In the genomic region with DNA sequence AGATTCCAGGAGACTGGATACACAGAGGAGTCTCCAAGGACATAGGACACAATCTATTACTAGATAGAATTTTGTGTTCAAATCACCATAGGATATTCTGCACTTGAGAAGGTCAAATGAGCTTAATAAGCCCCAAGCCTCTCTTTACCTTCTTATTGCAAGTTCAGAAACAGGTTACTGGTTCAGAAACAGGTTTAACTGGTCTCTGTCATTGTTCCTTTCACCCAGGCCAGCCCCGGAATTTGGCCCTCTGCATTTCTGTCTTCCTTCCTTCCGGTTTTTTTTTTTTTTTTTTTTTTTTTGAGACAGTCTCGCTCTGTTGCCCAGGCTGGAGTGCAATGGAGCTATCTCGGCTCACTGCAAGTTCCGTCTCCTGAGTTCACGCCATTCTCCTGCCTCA, we compare ENCODE assay signal across 2 cellular contexts.
TF ChIP-seq lines count a peak whose summit lies in the region.

No MANE protein-coding gene starts in this region.

TF ChIP-seq in GM23338, 12 proteins besides CTCF, POLR2A, EP300 and RAD21 (continues in another document):
- no peak for TF ChIP-seq ZNF114 (CRISPR knock-in tag; IDR thresholded peaks at IDR 0.05)
- no peak for TF ChIP-seq STAT1 (IDR thresholded peaks at IDR 0.05; ENCODE audit: unreplicated experiment)
- no peak for TF ChIP-seq NANOG (IDR thresholded peaks at IDR 0.05; ENCODE audit: borderline replicate concordance)
- TF ChIP-seq ZNF331 (CRISPR knock-in tag; IDR thresholded peaks at IDR 0.05; ENCODE audit: low read depth) = no peak
- TF ChIP-seq, protein P1, sequence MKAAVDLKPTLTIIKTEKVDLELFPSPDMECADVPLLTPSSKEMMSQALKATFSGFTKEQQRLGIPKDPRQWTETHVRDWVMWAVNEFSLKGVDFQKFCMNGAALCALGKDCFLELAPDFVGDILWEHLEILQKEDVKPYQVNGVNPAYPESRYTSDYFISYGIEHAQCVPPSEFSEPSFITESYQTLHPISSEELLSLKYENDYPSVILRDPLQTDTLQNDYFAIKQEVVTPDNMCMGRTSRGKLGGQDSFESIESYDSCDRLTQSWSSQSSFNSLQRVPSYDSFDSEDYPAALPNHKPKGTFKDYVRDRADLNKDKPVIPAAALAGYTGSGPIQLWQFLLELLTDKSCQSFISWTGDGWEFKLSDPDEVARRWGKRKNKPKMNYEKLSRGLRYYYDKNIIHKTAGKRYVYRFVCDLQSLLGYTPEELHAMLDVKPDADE (IDR thresholded peaks at IDR 0.05) = no peak
- TF ChIP-seq POLR2AphosphoS5 (IDR thresholded peaks at IDR 0.05; ENCODE audit: low read depth) = no peak
- TF ChIP-seq, protein P2, sequence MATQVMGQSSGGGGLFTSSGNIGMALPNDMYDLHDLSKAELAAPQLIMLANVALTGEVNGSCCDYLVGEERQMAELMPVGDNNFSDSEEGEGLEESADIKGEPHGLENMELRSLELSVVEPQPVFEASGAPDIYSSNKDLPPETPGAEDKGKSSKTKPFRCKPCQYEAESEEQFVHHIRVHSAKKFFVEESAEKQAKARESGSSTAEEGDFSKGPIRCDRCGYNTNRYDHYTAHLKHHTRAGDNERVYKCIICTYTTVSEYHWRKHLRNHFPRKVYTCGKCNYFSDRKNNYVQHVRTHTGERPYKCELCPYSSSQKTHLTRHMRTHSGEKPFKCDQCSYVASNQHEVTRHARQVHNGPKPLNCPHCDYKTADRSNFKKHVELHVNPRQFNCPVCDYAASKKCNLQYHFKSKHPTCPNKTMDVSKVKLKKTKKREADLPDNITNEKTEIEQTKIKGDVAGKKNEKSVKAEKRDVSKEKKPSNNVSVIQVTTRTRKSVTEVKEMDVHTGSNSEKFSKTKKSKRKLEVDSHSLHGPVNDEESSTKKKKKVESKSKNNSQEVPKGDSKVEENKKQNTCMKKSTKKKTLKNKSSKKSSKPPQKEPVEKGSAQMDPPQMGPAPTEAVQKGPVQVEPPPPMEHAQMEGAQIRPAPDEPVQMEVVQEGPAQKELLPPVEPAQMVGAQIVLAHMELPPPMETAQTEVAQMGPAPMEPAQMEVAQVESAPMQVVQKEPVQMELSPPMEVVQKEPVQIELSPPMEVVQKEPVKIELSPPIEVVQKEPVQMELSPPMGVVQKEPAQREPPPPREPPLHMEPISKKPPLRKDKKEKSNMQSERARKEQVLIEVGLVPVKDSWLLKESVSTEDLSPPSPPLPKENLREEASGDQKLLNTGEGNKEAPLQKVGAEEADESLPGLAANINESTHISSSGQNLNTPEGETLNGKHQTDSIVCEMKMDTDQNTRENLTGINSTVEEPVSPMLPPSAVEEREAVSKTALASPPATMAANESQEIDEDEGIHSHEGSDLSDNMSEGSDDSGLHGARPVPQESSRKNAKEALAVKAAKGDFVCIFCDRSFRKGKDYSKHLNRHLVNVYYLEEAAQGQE (IDR thresholded peaks at IDR 0.05; ENCODE audit: unreplicated experiment) = no peak
- TF ChIP-seq JUNB (IDR thresholded peaks at IDR 0.05; ENCODE audit: unreplicated experiment) = no peak
- no peak for TF ChIP-seq EZH2phosphoT487 (IDR thresholded peaks at IDR 0.05; ENCODE audit: unreplicated experiment)
- no peak for TF ChIP-seq CREB1 (CRISPR knock-in tag; IDR thresholded peaks at IDR 0.05; ENCODE audit: low read depth)
- no peak for TF ChIP-seq EZH2 (IDR thresholded peaks at IDR 0.05; ENCODE audit: low read depth, unreplicated experiment)

TF ChIP-seq in H1, 55 proteins besides CTCF, POLR2A, EP300 and RAD21:
- TF ChIP-seq, protein P3, sequence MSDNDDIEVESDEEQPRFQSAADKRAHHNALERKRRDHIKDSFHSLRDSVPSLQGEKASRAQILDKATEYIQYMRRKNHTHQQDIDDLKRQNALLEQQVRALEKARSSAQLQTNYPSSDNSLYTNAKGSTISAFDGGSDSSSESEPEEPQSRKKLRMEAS (IDR thresholded peaks at IDR 0.05) = no peak
- TF ChIP-seq RXRA (IDR thresholded peaks at IDR 0.05; ENCODE audit: insufficient read depth, low read depth, low read length) = no peak
- TF ChIP-seq NANOG (IDR thresholded peaks at IDR 0.05; ENCODE audit: insufficient read depth, low read depth, low read length, poor library complexity, severe bottlenecking) = no peak
- TF ChIP-seq BACH1 (IDR thresholded peaks at IDR 0.05; ENCODE audit: low read length) = no peak
- no peak for TF ChIP-seq KDM5A (IDR thresholded peaks at IDR 0.05; ENCODE audit: low read length)
- TF ChIP-seq CHD2 (IDR thresholded peaks at IDR 0.05; ENCODE audit: low read length) = no peak
- TF ChIP-seq TEAD4 (IDR thresholded peaks at IDR 0.05; ENCODE audit: low read depth, low read length) = no peak
- no peak for TF ChIP-seq CREB1 (IDR thresholded peaks at IDR 0.05)
- TF ChIP-seq YY1 (IDR thresholded peaks at IDR 0.05; ENCODE audit: low read depth, low read length) = no peak
- TF ChIP-seq FOSL1 (IDR thresholded peaks at IDR 0.05; ENCODE audit: insufficient read depth, low read depth, low read length) = no peak
- TF ChIP-seq JUND (IDR thresholded peaks at IDR 0.05; ENCODE audit: low read length) = no peak
- no peak for TF ChIP-seq KDM1A (IDR thresholded peaks at IDR 0.05; ENCODE audit: borderline replicate concordance, low read length)
- TF ChIP-seq SIRT6 (IDR thresholded peaks at IDR 0.05; ENCODE audit: low read length) = no peak
- no peak for TF ChIP-seq TCF12 (IDR thresholded peaks at IDR 0.05; ENCODE audit: low read depth, low read length)
- TF ChIP-seq CEBPB (IDR thresholded peaks at IDR 0.05; ENCODE audit: low read depth, low read length) = no peak
- TF ChIP-seq BCL11A (IDR thresholded peaks at IDR 0.05; ENCODE audit: low read depth in 2 of 2, low read length in 2 of 2) = no peak
- no peak for TF ChIP-seq MAFK (IDR thresholded peaks at IDR 0.05; ENCODE audit: low read depth, low read length)
- no peak for TF ChIP-seq HDAC2 (IDR thresholded peaks at IDR 0.05; ENCODE audit: borderline replicate concordance in 1 of 2, low read depth in 2 of 2, low read length in 2 of 2)
